In genomic region chr3:65020780-65021179, GRCh38 we compare ENCODE assay signal across 1 cellular context.
TF ChIP-seq lines count a peak whose summit lies in the region.

No MANE protein-coding gene starts in this region.

TF ChIP-seq in neural cell, 6 proteins besides CTCF, POLR2A, EP300 and RAD21 (continued from another document):
- TF ChIP-seq REST (IDR thresholded peaks at IDR 0.05; ENCODE audit: borderline replicate concordance): no peak
